Comparison of ENCODE assay signal across 9 cellular contexts in the genomic region with DNA sequence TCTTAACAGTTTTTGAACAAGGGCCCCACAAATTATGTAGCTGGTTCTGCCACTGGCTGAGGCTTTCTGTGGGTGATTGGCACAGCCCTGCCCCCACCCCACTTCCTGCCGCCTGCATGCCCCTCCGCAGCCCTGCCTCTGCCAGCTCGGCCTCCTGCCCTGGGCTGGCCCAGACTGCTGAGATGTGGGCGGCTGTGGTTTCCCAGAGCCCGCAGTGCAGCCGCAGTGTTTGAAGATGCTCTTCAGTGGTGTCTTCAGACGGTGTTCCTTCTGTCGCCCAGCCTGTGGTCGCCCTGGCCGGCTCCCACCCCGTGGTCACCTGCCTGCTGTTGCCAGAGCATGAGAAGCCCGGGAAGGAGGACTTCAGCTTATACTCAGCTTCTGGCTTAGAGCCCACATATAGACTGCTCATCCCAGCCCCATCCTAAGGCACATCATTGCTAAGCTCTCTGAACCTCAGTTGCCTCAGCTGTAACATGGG.
DNase-seq lines count a peak whose midpoint lies in the region; ATAC-seq and TF ChIP-seq lines count a peak whose summit lies in the region.
"Had no signal": no experiment of that assay in that cellular context is flagged by ENCODE, and none has a peak within 500 bp of the region (broad histone marks: within the 10 kb centered on the region; RNA-seq: fewer than 3 reads in every experiment).

No MANE protein-coding gene starts in this region.

- H3K27ac ChIP-seq in lower lobe of right lung (no peak overlapping the region), ascending aorta (no peak overlapping the region)
- H3K27ac ChIP-seq: neutrophil had no signal

- H3K4me3 Mint-ChIP-seq in stimulated activated naive CD8-positive, alpha-beta T cell treated with anti-CD3 and anti-CD28 coated beads, Interleukin-15, amount 100 ng/mL, for 72 hours = peak overlapping the region in 1 of 2 donors; percentile 48

- peaks cover 13% of the 10 kb centered on the region for H3K27me3 Mint-ChIP-seq in stimulated activated naive CD8-positive, alpha-beta T cell treated with anti-CD3 and anti-CD28 coated beads, Interleukin-15, amount 100 ng/mL, for 72 hours

- H3K36me3 ChIP-seq in MG63 = no peaks in the 10 kb centered on the region
- no peaks in the 10 kb centered on the region for H3K36me3 ChIP-seq in lower lobe of right lung
- no peaks in the 10 kb centered on the region for H3K36me3 ChIP-seq in ascending aorta
- H3K36me3 ChIP-seq: neutrophil had no signal

- DNase-seq in CD1c-positive myeloid dendritic cell (ENCODE audit: extremely low spot score) (peak; percentile 74), MG63 (peak; percentile 92), lower lobe of right lung (peak; percentile 56), ascending aorta (ENCODE audit: low spot score in 2 of 2) (no peak), NCI-H748 treated with DMSO at 0.1 percent for 48 hours (lab: John Stamatoyannopoulos, UW) (no peak)
- DNase-seq in activated T-cell treated with anti-CD3 and anti-CD28 coated beads, Interleukin-2, amount 50 U/mL, for 1 hour = peak; percentile 39
- peak; percentile 61 to 77 for DNase-seq in stimulated activated naive CD8-positive, alpha-beta T cell treated with anti-CD3 and anti-CD28 coated beads, Interleukin-15, amount 100 ng/mL, for 72 hours

- intact Hi-C loops in lower lobe of right lung (cut with DNase I) (no loop called here), ascending aorta (cut with DNase I) (no loop called here)

- H3K27me3 ChIP-seq in MG63 = no peaks in the 10 kb centered on the region
- no peaks in the 10 kb centered on the region for H3K27me3 ChIP-seq in lower lobe of right lung (ENCODE audit: low read depth)
- no peaks in the 10 kb centered on the region for H3K27me3 ChIP-seq in ascending aorta

- peaks cover 35% of the 10 kb centered on the region for H3K4me1 ChIP-seq in lower lobe of right lung
- H3K4me1 ChIP-seq in ascending aorta = no peaks in the 10 kb centered on the region

- H3K4me3 ChIP-seq in MG63 (no peak overlapping the region), lower lobe of right lung (no peak overlapping the region), ascending aorta (no peak overlapping the region)

- H3K9me3 Mint-ChIP-seq in stimulated activated naive CD8-positive, alpha-beta T cell treated with anti-CD3 and anti-CD28 coated beads, Interleukin-15, amount 100 ng/mL, for 72 hours = no peaks in the 10 kb centered on the region

- peaks cover 51% of the 10 kb centered on the region for H3K4me1 Mint-ChIP-seq in stimulated activated naive CD8-positive, alpha-beta T cell treated with anti-CD3 and anti-CD28 coated beads, Interleukin-15, amount 100 ng/mL, for 72 hours

- TF ChIP-seq CTCF in lower lobe of right lung (IDR thresholded peaks at IDR 0.05) (no peak), ascending aorta (IDR thresholded peaks at IDR 0.05) (no peak)

- H3K9me3 ChIP-seq in MG63 = no peaks in the 10 kb centered on the region
- no peaks in the 10 kb centered on the region for H3K9me3 ChIP-seq in lower lobe of right lung
- no peaks in the 10 kb centered on the region for H3K9me3 ChIP-seq in ascending aorta
- H3K9me3 ChIP-seq: neutrophil had no signal

- ATAC-seq in lower lobe of right lung (peak; percentile 40 to 70), GM18502 (IDR thresholded peaks at IDR 0.05; ENCODE audit: poor library complexity, unreplicated experiment) (no peak)
- peak; percentile 96 for ATAC-seq in stimulated activated naive CD8-positive, alpha-beta T cell treated with anti-CD3 and anti-CD28 coated beads, Interleukin-15, amount 100 ng/mL, for 72 hours

- H3K27ac Mint-ChIP-seq in stimulated activated naive CD8-positive, alpha-beta T cell treated with anti-CD3 and anti-CD28 coated beads, Interleukin-15, amount 100 ng/mL, for 72 hours = peak overlapping the region in 1 of 2 donors; percentile 25

Comparison
In these comparisons a context has a peak if more than half of its experiments do, and no peak if none do; other contexts are left out.
1. DNase-seq: peak in CD1c-positive myeloid dendritic cell (single experiment), MG63 (single experiment), activated T-cell treated with anti-CD3 and anti-CD28 coated beads, Interleukin-2, amount 50 U/mL, for 1 hour (single experiment), lower lobe of right lung (single experiment) and stimulated activated naive CD8-positive, alpha-beta T cell treated with anti-CD3 and anti-CD28 coated beads, Interleukin-15, amount 100 ng/mL, for 72 hours (2 of 2); none in ascending aorta (0 of 2) and NCI-H748 treated with DMSO at 0.1 percent for 48 hours (single experiment).